24 cellular contexts compared by ENCODE assay signal in the genomic region with DNA sequence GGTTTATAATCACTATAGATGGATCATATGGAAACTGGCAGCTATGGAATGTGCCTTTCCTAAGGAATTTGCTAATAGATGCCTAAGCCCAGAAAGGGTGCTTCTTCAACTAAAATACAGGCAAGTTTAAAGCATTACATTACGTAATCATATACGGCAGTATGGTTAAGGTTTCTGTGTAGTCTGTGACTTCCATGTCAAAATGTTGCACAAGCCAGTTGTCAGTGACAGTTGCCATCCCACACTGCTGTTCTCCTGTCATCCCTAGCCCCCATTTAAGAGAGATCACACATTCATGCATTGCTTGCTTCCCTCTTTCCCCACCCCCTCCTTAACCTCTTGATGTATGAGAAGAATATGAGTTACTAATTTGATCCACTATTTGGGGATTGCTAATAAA. TPM values are rescaled to one million over a fixed set of nuclear protein-coding genes. Genes with fewer than 3 reads are reported as not detected.
"Had no signal": no experiment of that assay in that cellular context is flagged by ENCODE, and none has a peak within 500 bp of the region (broad histone marks: within the 10 kb centered on the region; RNA-seq: fewer than 3 reads in every experiment).

No MANE protein-coding gene starts in this region.

- ATAC-seq: activated T-helper 17 cell treated with anti-CD3 and anti-CD28 coated beads, Interleukin-2, amount 50 U/mL, for 72 hours; left ventricle myocardium superior; natural killer cell had no signal

- H3K4me3 ChIP-seq: ascending aorta, breast epithelium, skin epidermis, tibial artery, uterus had no signal

- H3K27me3 ChIP-seq: ascending aorta, breast epithelium, tibial artery, uterus had no signal

- H3K9me3 ChIP-seq: ascending aorta, breast epithelium, tibial artery, uterus had no signal

- H3K4me1 ChIP-seq: ascending aorta, breast epithelium, tibial artery, uterus had no signal

- H3K27ac ChIP-seq: ascending aorta, breast epithelium, epithelial cell of prostate, skin epidermis, tibial artery, uterus had no signal

- H3K36me3 ChIP-seq: ascending aorta, breast epithelium, tibial artery, uterus had no signal

- DNase-seq: activated CD4-positive, alpha-beta T cell treated with anti-CD3 and anti-CD28 coated beads, Interleukin-2, amount 50 U/mL, for 4 hours; activated CD4-positive, CD25-positive, alpha-beta regulatory T cell treated with anti-CD3 and anti-CD28 coated beads, Interleukin-2, amount 50 U/mL, for 72 hours; activated naive CD4-positive, alpha-beta T cell treated with Interleukin-2 at 50 U/mL for 16 hours; activated T-cell treated with anti-CD3 and anti-CD28 coated beads for 4 hours; dermis blood vessel endothelial cell; kidney glomerular epithelial cell; left ventricle myocardium superior; mesendoderm; natural killer cell; posterior cingulate gyrus; stimulated activated CD4-positive, alpha-beta T cell treated with anti-CD3 and anti-CD28 coated beads, Interleukin-15, amount 100 ng/mL, for 24 hours; stimulated activated CD4-positive, alpha-beta T cell treated with anti-CD3 and anti-CD28 coated beads, Interleukin-4, amount 100 ng/mL, for 24 hours; stimulated activated naive CD4-positive, alpha-beta T cell; tibial artery; uterus had no signal

- FAIRE-seq: frontal cortex had no signal

RNA-seq across cellular contexts. Expression of a gene that starts 47.4 kb away (rescaled TPM):
- total RNA-seq: ascending aorta, breast epithelium, cerebellum, dermis blood vessel endothelial cell, fibroblast of lung, frontal cortex, left ventricle myocardium superior, subcutaneous adipose tissue, uterus had no signal
- polyA plus RNA-seq: fibroblast of lung had no signal
